ENCODE assay signal across 8 cellular contexts in the genomic region with DNA sequence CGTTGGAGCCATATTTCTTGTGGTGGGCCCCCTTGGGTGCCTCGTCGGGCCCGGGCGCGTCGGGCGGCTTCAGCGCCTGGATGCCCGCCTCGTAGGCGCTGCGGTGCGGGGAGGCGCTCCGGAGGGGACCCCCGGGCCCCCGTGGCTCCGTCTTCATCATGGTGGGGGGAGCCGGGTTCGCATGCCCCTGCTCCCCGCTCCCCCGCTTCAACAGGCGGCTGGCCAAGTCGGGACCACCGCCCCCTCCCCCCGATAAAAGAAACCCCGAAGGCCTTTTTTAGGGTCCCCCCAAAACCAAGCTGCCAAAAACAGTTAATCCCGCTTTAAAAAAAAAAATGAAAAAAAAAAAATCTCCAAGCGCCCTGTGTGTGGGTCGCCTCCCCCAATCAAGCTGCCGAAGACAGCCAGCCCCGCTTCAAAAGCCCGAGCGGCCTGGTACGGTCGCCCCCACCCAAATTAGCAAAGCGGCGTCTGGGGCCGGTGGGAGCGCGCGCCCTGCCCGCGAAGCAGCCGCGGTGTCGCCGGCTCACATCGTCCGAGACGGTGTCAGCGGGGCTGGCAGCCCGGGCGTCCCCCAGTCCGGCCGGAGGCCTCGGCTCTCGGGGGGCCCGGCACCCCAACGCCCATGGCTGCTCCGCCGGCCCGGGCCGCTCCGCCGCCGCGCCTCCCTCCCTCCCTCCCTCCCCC. TPM values are rescaled to one million over a fixed set of nuclear protein-coding genes. Genes with fewer than 3 reads are reported as not detected.
DNase-seq lines count a peak whose midpoint lies in the region; ATAC-seq and TF ChIP-seq lines count a peak whose summit lies in the region.

A gene with protein sequence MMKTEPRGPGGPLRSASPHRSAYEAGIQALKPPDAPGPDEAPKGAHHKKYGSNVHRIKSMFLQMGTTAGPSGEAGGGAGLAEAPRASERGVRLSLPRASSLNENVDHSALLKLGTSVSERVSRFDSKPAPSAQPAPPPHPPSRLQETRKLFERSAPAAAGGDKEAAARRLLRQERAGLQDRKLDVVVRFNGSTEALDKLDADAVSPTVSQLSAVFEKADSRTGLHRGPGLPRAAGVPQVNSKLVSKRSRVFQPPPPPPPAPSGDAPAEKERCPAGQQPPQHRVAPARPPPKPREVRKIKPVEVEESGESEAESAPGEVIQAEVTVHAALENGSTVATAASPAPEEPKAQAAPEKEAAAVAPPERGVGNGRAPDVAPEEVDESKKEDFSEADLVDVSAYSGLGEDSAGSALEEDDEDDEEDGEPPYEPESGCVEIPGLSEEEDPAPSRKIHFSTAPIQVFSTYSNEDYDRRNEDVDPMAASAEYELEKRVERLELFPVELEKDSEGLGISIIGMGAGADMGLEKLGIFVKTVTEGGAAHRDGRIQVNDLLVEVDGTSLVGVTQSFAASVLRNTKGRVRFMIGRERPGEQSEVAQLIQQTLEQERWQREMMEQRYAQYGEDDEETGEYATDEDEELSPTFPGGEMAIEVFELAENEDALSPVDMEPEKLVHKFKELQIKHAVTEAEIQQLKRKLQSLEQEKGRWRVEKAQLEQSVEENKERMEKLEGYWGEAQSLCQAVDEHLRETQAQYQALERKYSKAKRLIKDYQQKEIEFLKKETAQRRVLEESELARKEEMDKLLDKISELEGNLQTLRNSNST (minus strand): TSS at position 324 of the 687 bp plus-strand sequence. CDS start 164 bp downstream, at position 160.

- BruUV-seq in A673 (replicated peaks; lab: Mats Ljungman, UMichigan) (TSS peak; percentile 71), mammary epithelial cell (replicated peaks; lab: Mats Ljungman, UMichigan) (TSS peak; percentile 45)

- peak within 1 kb of the TSS; percentile 86 for H3K27ac ChIP-seq in A673 (ENCODE audit: low read depth, low read length, poor library complexity, severe bottlenecking)
- peak within 1 kb of the TSS; percentile 30 for H3K27ac ChIP-seq in mammary epithelial cell (ENCODE audit: insufficient read depth, low read depth, low read length)
- H3K27ac ChIP-seq in liver (ENCODE audit: low read depth in 1 of 2, low read length in 2 of 2): peak within 1 kb of the TSS; percentile 79 to 82
- peak within 1 kb of the TSS; percentile 93 for H3K27ac ChIP-seq in substantia nigra (ENCODE audit: low read depth, low read length, poor library complexity, severe bottlenecking)

- POLR2A ChIA-PET in A673 (lab: Charles Lee; ENCODE audit: low non-redundant PET): no interaction called here

- peak within 1 kb of the TSS; percentile 88 for H2AFZ ChIP-seq in mammary epithelial cell (ENCODE audit: low read depth, low read length)

- H4K20me1 ChIP-seq in mammary epithelial cell (ENCODE audit: insufficient read depth, low read length): no peaks in the 10 kb centered on the region

- peaks cover 40% of the 10 kb centered on the region for H3K4me1 ChIP-seq in A673 (ENCODE audit: insufficient read depth, low read length, poor library complexity, severe bottlenecking)
- H3K4me1 ChIP-seq in mammary epithelial cell (ENCODE audit: insufficient read depth, low read length): peaks cover 67% of the 10 kb centered on the region
- peaks cover 17 to 56% (median 47%) of the 10 kb centered on the region in 4 donors for H3K4me1 ChIP-seq in liver (ENCODE audit: control insufficient read depth in 4 of 4, insufficient read depth in 4 of 4, low read length in 3 of 4)

- CTCF ChIA-PET in A673 (lab: Charles Lee) (interaction anchor here (0.9 kb wide), 2 partner anchors 27 to 50 kb away, joined by 3 read pairs; no protein-coding TSS in a partner anchor), mammary epithelial cell (lab: Charles Lee; ENCODE audit: low non-redundant PET) (interaction anchor here (0.5 kb wide), 1 partner anchor 104 kb away, joined by 7 read pairs; no protein-coding TSS in a partner anchor)

- dilution Hi-C loops in mammary epithelial cell (cut with HindIII; ENCODE audit: low sequenced_read_pairs): no loop called here

- H3K4me3 ChIP-seq in A673 (ENCODE audit: low read depth, low read length, poor library complexity, severe bottlenecking): peak within 1 kb of the TSS; percentile 82
- H3K4me3 ChIP-seq in mammary epithelial cell (replicated peaks in 1 of 3; ENCODE audit: insufficient read depth in 1 of 3, low read depth in 2 of 3, low read length in 3 of 3): peak within 1 kb of the TSS; percentile 75 to 80 (median 75)
- H3K4me3 ChIP-seq in liver (ENCODE audit: low read depth in 1 of 3, low read length in 3 of 3): peak within 1 kb of the TSS in 2 of 3 donors; percentile 63 to 73

- H3K4me2 ChIP-seq in mammary epithelial cell (ENCODE audit: insufficient read depth, low read depth, low read length): peak within 1 kb of the TSS; percentile 86

- H3K9ac ChIP-seq in mammary epithelial cell (ENCODE audit: insufficient read depth, low read length) (peak within 1 kb of the TSS; percentile 42), liver (ENCODE audit: low read depth in 1 of 2, low read length in 2 of 2) (peak within 1 kb of the TSS; percentile 34 to 52)

- H3K9me3 ChIP-seq in A673 (ENCODE audit: low read depth, low read length, poor library complexity, severe bottlenecking): no peaks in the 10 kb centered on the region
- H3K9me3 ChIP-seq in mammary epithelial cell (replicated peaks; ENCODE audit: insufficient read depth, low read length): no peaks in the 10 kb centered on the region
- H3K9me3 ChIP-seq in liver (ENCODE audit: control insufficient read depth in 4 of 4, low read length in 3 of 4): no peaks in the 10 kb centered on the region

- no peaks in the 10 kb centered on the region for H3K27me3 ChIP-seq in A673 (replicated peaks; ENCODE audit: insufficient read depth, low read depth, low read length, poor library complexity)
- no peaks in the 10 kb centered on the region for H3K27me3 ChIP-seq in mammary epithelial cell (ENCODE audit: insufficient read depth, low read length)
- H3K27me3 ChIP-seq in liver (ENCODE audit: control insufficient read depth in 4 of 4, insufficient read depth in 4 of 4, low read length in 3 of 4): no peaks in the 10 kb centered on the region

- no peak for ATAC-seq in HG03469 (IDR thresholded peaks at IDR 0.05; ENCODE audit: unreplicated experiment)

- intact Hi-C loops in A673 (cut with micrococcal nuclease; ENCODE audit: unreplicated experiment) (no loop called here), mammary epithelial cell (cut with micrococcal nuclease) (loop anchor here (1.0 to 5.0 kb wide), 2 partner anchors 56 to 123 kb away; no protein-coding TSS in a partner anchor)

- H3K36me3 ChIP-seq in A673 (ENCODE audit: insufficient read depth, low read length, poor library complexity, severe bottlenecking): peaks cover under 1% of the 10 kb centered on the region
- no peaks in the 10 kb centered on the region for H3K36me3 ChIP-seq in mammary epithelial cell (ENCODE audit: insufficient read depth, low read length)
- no peaks in the 10 kb centered on the region for H3K36me3 ChIP-seq in liver (ENCODE audit: control insufficient read depth in 4 of 4, insufficient read depth in 3 of 4, low read depth in 1 of 4, low read length in 3 of 4)

- in situ Hi-C loops in mammary epithelial cell (cut with MboI; ENCODE audit: low sequenced_read_pairs in 2 of 2): no loop called here

- DNase-seq in A673 (ENCODE audit: low spot score) (no peak), HT-29 (ENCODE audit: low spot score) (no peak), mammary epithelial cell (no peak), substantia nigra (lab: John Stamatoyannopoulos, UW) (no peak), SIG-M5 treated with dmso at 0.1 percent for 504 hours (lab: John Stamatoyannopoulos, UW; ENCODE audit: unreplicated experiment) (no peak), NCI-H2029 (lab: John Stamatoyannopoulos, UW) (no peak)

- TF ChIP-seq RAD21 in liver (IDR thresholded peaks at IDR 0.05): no peak

- H3K79me2 ChIP-seq in mammary epithelial cell (ENCODE audit: insufficient read depth, low read length): peaks cover 49% of the 10 kb centered on the region

- under 1% methylated on average over 18 of the region's 69 CpGs for WGBS in mammary epithelial cell (ENCODE audit: low coverage, missing lambda C conversion rate)
- under 1% methylated on average over 69 of the region's 69 CpGs for WGBS in liver

- no peak for TF ChIP-seq CTCF in A673 (conservative IDR thresholded peaks at IDR 0.05; ENCODE audit: low read depth, low read length)
- TF ChIP-seq CTCF in mammary epithelial cell (conservative IDR thresholded peaks at IDR 0.05 in 1 of 2, IDR thresholded peaks at IDR 0.05 in 1 of 2; ENCODE audit: extremely low read depth in 1 of 2, insufficient read depth in 1 of 2, low read depth in 1 of 2, low read length in 2 of 2): no peak
- TF ChIP-seq CTCF in liver (IDR thresholded peaks at IDR 0.05; ENCODE audit: low read depth, low read length, missing input control): no peak

TF ChIP-seq in liver, 16 proteins besides CTCF, POLR2A, EP300 and RAD21:
- TF ChIP-seq RXRA (IDR thresholded peaks at IDR 0.05): no peak

RNA-seq across cellular contexts. Expression of the gene that starts here (rescaled TPM):
- total RNA-seq in A673 (2021): 61.3 and 68.4 TPM in 2 replicates
- total RNA-seq in HT-29 (2014; rRNA removed; shearing (Covaris generic)): 38.7 and 54.6 TPM in 2 replicates
- total RNA-seq in mammary epithelial cell: 10 to 100 TPM; 19.5 to 46.7 TPM
- 13.7 TPM for polyA plus RNA-seq in mammary epithelial cell
- polyA minus RNA-seq in mammary epithelial cell: 19.9 TPM
- 10 to 100 TPM in 1 of 2 donors, 1 to 10 TPM in 1; 7.4 to 26.1 TPM for total RNA-seq in liver
- 1 to 10 TPM in 1 of 2 donors, under 1 TPM in 1; 0.90 to 6.7 TPM for polyA plus RNA-seq in liver

Comparison
In these comparisons a context has a peak if more than half of its experiments do, and no peak if none do; other contexts are left out.
1. H3K27ac ChIP-seq: peak in every context shown above with its lines; median percentile 93 in substantia nigra; 86 in A673; 80 in liver; 30 in mammary epithelial cell.